ENCODE assay signal across 16 cellular contexts in the genomic region with DNA sequence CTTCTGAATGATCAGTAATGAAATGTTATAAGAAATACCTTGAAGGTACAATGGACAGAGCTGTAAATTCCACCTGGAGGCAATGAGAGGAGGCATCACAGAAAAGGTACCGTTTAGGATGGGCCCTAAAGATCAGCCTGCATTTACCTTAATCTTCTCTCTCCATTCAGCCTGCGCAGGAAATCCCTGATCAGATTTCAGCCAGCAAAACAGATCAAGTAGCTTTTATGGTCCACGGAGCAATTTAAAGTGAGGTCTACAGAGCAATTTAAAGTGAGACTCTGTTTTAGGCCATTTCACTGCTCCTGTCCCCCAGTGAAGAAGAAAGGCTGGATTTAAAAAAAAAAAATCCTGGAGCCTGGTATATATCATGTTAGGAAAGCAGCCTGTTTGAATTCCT.
"Had no signal": no experiment of that assay in that cellular context is flagged by ENCODE, and none has a peak within 500 bp of the region (broad histone marks: within the 10 kb centered on the region; RNA-seq: fewer than 3 reads in every experiment).

No MANE protein-coding gene starts in this region.

- H3K4me3 Mint-ChIP-seq: activated naive CD8-positive, alpha-beta T cell; activated T-helper 1 cell treated with anti-CD3 and anti-CD28 coated beads, Interleukin-12 subunit alpha, Interleukin-12 subunit beta, Interleukin-2, Interleukin-4 antibody, amounts not matched to agents 30 ng/mL and 10 ng/mL and 1 ng/mL, durations not matched to agents 14 hours and 24 hours and 36 hours; dendritic cell treated with granulocyte-macrophage colony-stimulating factor and Interleukin-4, amounts not matched to agents 40 ng/mL and 50 ng/mL, for 4 days; mesothelial cell of epicardium; stimulated activated naive CD8-positive, alpha-beta T cell treated with anti-CD3 and anti-CD28 coated beads, Interleukin-15, Interleukin-2, amounts not matched to agents 100 ng/mL and 50 ng/mL, for 24 hours had no signal

- DNase-seq: activated CD4-positive, alpha-beta T cell treated with anti-CD3 and anti-CD28 coated beads, Interleukin-2, amount 50 U/mL, for 4 hours; effector CD8-positive, alpha-beta T cell; gastrocnemius medialis; head of caudate nucleus; kidney; left lung; stimulated activated CD4-positive, alpha-beta T cell treated with anti-CD3 and anti-CD28 coated beads, Interleukin-2, amount 100 ng/mL, for 48 hours had no signal

- H3K27ac Mint-ChIP-seq: activated naive CD8-positive, alpha-beta T cell; activated T-helper 1 cell treated with anti-CD3 and anti-CD28 coated beads, Interleukin-12 subunit alpha, Interleukin-12 subunit beta, Interleukin-2, Interleukin-4 antibody, amounts not matched to agents 30 ng/mL and 10 ng/mL and 1 ng/mL, durations not matched to agents 14 hours and 24 hours and 36 hours; dendritic cell treated with granulocyte-macrophage colony-stimulating factor and Interleukin-4, amounts not matched to agents 40 ng/mL and 50 ng/mL, for 4 days; mesothelial cell of epicardium; stimulated activated naive CD8-positive, alpha-beta T cell treated with anti-CD3 and anti-CD28 coated beads, Interleukin-15, Interleukin-2, amounts not matched to agents 100 ng/mL and 50 ng/mL, for 24 hours had no signal

- H3K9me3 Mint-ChIP-seq: activated T-helper 1 cell treated with anti-CD3 and anti-CD28 coated beads, Interleukin-12 subunit alpha, Interleukin-12 subunit beta, Interleukin-2, Interleukin-4 antibody, amounts not matched to agents 30 ng/mL and 10 ng/mL and 1 ng/mL, durations not matched to agents 14 hours and 24 hours and 36 hours had no signal

- H3K36me3 ChIP-seq: gastrocnemius medialis, left lung, tibial nerve had no signal

- H3K4me3 ChIP-seq: gastrocnemius medialis, left lung, skin epidermis, tibial nerve had no signal

- ATAC-seq: esophagus mucosa, gastrocnemius medialis, left lung had no signal

- H3K27me3 ChIP-seq: gastrocnemius medialis, left lung, tibial nerve had no signal

- H3K36me3 Mint-ChIP-seq: activated naive CD8-positive, alpha-beta T cell; mesothelial cell of epicardium had no signal

- H3K9me3 ChIP-seq: gastrocnemius medialis, left lung, tibial nerve had no signal

- H3K4me1 ChIP-seq: gastrocnemius medialis, left lung, tibial nerve had no signal

- H3K27ac ChIP-seq: gastrocnemius medialis, left lung, skin epidermis, tibial nerve, VCaP had no signal

- H3K4me1 Mint-ChIP-seq: mesothelial cell of epicardium had no signal

- H3K27me3 Mint-ChIP-seq: activated naive CD8-positive, alpha-beta T cell; dendritic cell treated with granulocyte-macrophage colony-stimulating factor and Interleukin-4, amounts not matched to agents 40 ng/mL and 50 ng/mL, for 4 days; stimulated activated naive CD8-positive, alpha-beta T cell treated with anti-CD3 and anti-CD28 coated beads, Interleukin-15, Interleukin-2, amounts not matched to agents 100 ng/mL and 50 ng/mL, for 24 hours had no signal
